ENCODE assay signal across 8 cellular contexts in genomic region chr11:66337103-66337899, GRCh38. TPM values are rescaled to one million over a fixed set of nuclear protein-coding genes. Genes with fewer than 3 reads are reported as not detected.
DNase-seq lines count a peak whose midpoint lies in the region; ATAC-seq and TF ChIP-seq lines count a peak whose summit lies in the region.

No MANE protein-coding gene starts in this region.

- peaks cover 16% of the 10 kb centered on the region; the same call in 1 of the 2 replicates for H3K4me1 ChIP-seq in GM23338 (ENCODE audit: insufficient read depth)
- H3K4me1 ChIP-seq in psoas muscle, result peaks cover 31% of the 10 kb centered on the region

- no peak overlapping the region for H2AFZ ChIP-seq in GM23338

- H3K36me3 Mint-ChIP-seq in GM23338 (ENCODE audit: low read depth) (peaks cover 19% of the 10 kb centered on the region), endothelial cell (ENCODE audit: low read depth, unreplicated experiment) (peaks cover 15% of the 10 kb centered on the region)

- H3K27ac Mint-ChIP-seq in GM23338 (peak overlapping the region; percentile 56; the same call in 1 of the 2 replicates), endothelial cell (ENCODE audit: unreplicated experiment) (peak overlapping the region; percentile 74)

- H3K27ac ChIP-seq in GM23338 (ENCODE audit: low read depth) (peak overlapping the region; percentile 76; the same call in 1 of the 2 replicates), RWPE1 (peak overlapping the region; percentile 100), psoas muscle (peak overlapping the region; percentile 89)

- no peak overlapping the region; the same call in 2 of the 3 replicates for H3K4me3 Mint-ChIP-seq in GM23338
- H3K4me3 Mint-ChIP-seq in endothelial cell (ENCODE audit: unreplicated experiment), result no peak overlapping the region

- H3K4me1 Mint-ChIP-seq in GM23338, result peaks cover 18% of the 10 kb centered on the region
- peaks cover 7% of the 10 kb centered on the region for H3K4me1 Mint-ChIP-seq in endothelial cell (ENCODE audit: unreplicated experiment)

- ATAC-seq in GM23338, result no peak
- no peak for ATAC-seq in psoas muscle
- no peak for ATAC-seq in GM21786 (IDR thresholded peaks at IDR 0.05; ENCODE audit: unreplicated experiment)
- no peak for ATAC-seq in GM18519 (IDR thresholded peaks at IDR 0.05; ENCODE audit: low FRiP score, unreplicated experiment)

- CTCF ChIA-PET in RWPE1 (lab: Yijun Ruan, JAX), result interaction anchor here (1.1 to 2.7 kb wide), 2 partner anchors 25 to 33 kb away, joined by 4 to 18 read pairs; no protein-coding TSS in a partner anchor

- H3K27me3 ChIP-seq in GM23338 (ENCODE audit: insufficient read depth) (no peaks in the 10 kb centered on the region), psoas muscle (ENCODE audit: insufficient read depth in 3 of 3, low read length in 2 of 3) (no peaks in the 10 kb centered on the region)

- H3K27me3 Mint-ChIP-seq in GM23338 (ENCODE audit: insufficient read depth, low read depth, poor library complexity), result peaks cover 8% of the 10 kb centered on the region
- H3K27me3 Mint-ChIP-seq in endothelial cell (ENCODE audit: unreplicated experiment), result peaks cover 16% of the 10 kb centered on the region

- DNase-seq in GM23338 (ENCODE audit: low spot score) (no peak), RWPE1 (ENCODE audit: low spot score) (no peak), endothelial cell (ENCODE audit: low spot score) (no peak), psoas muscle (peak in 1 of 2 donors; percentile 50), OCI-M1 (lab: John Stamatoyannopoulos, UW) (no peak), LoVo (ENCODE audit: low spot score) (no peak)

- H3K4me3 ChIP-seq in GM23338 (no peak overlapping the region), psoas muscle (peak overlapping the region; percentile 78)

- no peak for TF ChIP-seq CTCF in GM23338 (conservative IDR thresholded peaks at IDR 0.05; ENCODE audit: low read depth in 2 of 2)
- TF ChIP-seq CTCF in RWPE1 (conservative IDR thresholded peaks at IDR 0.05; ENCODE audit: low read depth), result no peak
- no peak for TF ChIP-seq CTCF in endothelial cell (IDR thresholded peaks at IDR 0.05; ENCODE audit: unreplicated experiment)
- no peak for TF ChIP-seq CTCF in psoas muscle (IDR thresholded peaks at IDR 0.05)

- H3K9me3 Mint-ChIP-seq in GM23338 (no peaks in the 10 kb centered on the region), endothelial cell (ENCODE audit: unreplicated experiment) (no peaks in the 10 kb centered on the region)

- intact Hi-C loops in psoas muscle (cut with DNase I), result no loop called here

- WGBS in psoas muscle, 3 donors, result 40 to 53% (median 43%) methylated on average over 17 to 18 of the region's 18 CpGs

- no peaks in the 10 kb centered on the region for H3K79me2 ChIP-seq in GM23338 (replicated peaks; ENCODE audit: insufficient read depth)

- no peak overlapping the region for H3K4me2 ChIP-seq in GM23338

- H3K36me3 ChIP-seq in GM23338 (ENCODE audit: insufficient read depth) (no peaks in the 10 kb centered on the region; the same call in 1 of the 2 replicates), psoas muscle (ENCODE audit: insufficient read depth in 1 of 2, low read depth in 1 of 2) (peaks cover 0 to 67% of the 10 kb centered on the region in 2 donors)

- no peaks in the 10 kb centered on the region for H3K9me2 ChIP-seq in GM23338 (ENCODE audit: insufficient read depth)

- H3K9me3 ChIP-seq in psoas muscle, result no peaks in the 10 kb centered on the region

- no peaks in the 10 kb centered on the region; the same call in 1 of the 2 replicates for H4K20me1 ChIP-seq in GM23338 (replicated peaks; ENCODE audit: insufficient read depth)

- POLR2A ChIA-PET in RWPE1 (lab: Yijun Ruan, JAX; ENCODE audit: low non-redundant PET), result no interaction called here

- H3F3A ChIP-seq in GM23338 (replicated peaks; ENCODE audit: low read depth), result 0 out of 2 replicates have a peak, but pooled peaks cover 6% of the 10 kb centered on the region

TF ChIP-seq in GM23338, 12 proteins besides CTCF, POLR2A, EP300 and RAD21 (continues in another document):
- TF ChIP-seq ZNF114 (CRISPR knock-in tag; IDR thresholded peaks at IDR 0.05), result no peak
- TF ChIP-seq EZH2 (IDR thresholded peaks at IDR 0.05; ENCODE audit: low read depth, unreplicated experiment), result no peak
- TF ChIP-seq ZNF331 (CRISPR knock-in tag; IDR thresholded peaks at IDR 0.05; ENCODE audit: low read depth), result no peak

RNA-seq across cellular contexts. Expression of gene RIN1, which starts 1.1 kb away (rescaled TPM):
- 3.7 and 8.2 TPM in 2 replicates for total RNA-seq in GM23338 (2014; rRNA removed; shearing (Covaris generic))
- 1.9 and 2.5 TPM in 2 replicates for polyA plus RNA-seq in GM23338 (2016; fragmentation: Nextera tagmentation; extraction: Ambion mirVana)
- total RNA-seq in endothelial cell (ENCODE audit: unreplicated experiment), result 4.8 TPM
- 1 to 10 TPM; 3.9 to 6.9 (median 6.1) TPM for total RNA-seq in psoas muscle
- polyA plus RNA-seq in psoas muscle, result 10 to 100 TPM in 1 of 3 donors, 1 to 10 TPM in 2; 1.2 to 38.0 (median 2.0) TPM

RNA-seq across cellular contexts. Expression of gene BRMS1, which starts 7.6 kb away (rescaled TPM):
- total RNA-seq in GM23338 (2014; rRNA removed; shearing (Covaris generic)), result 53.6 and 59.1 TPM in 2 replicates
- polyA plus RNA-seq in GM23338 (2016; fragmentation: Nextera tagmentation; extraction: Ambion mirVana) (61.7 and 62.2 TPM in 2 replicates), psoas muscle (100 to 1,000 TPM in 1 of 3 donors, 10 to 100 TPM in 2; 55.9 to 152 (median 91.3) TPM)
- total RNA-seq in endothelial cell (ENCODE audit: unreplicated experiment) (38.4 TPM), psoas muscle (10 to 100 TPM; 12.6 to 33.8 (median 19.9) TPM)

RNA-seq across cellular contexts. Expression of gene B4GAT1, which starts 10.1 kb away (rescaled TPM):
- 41.9 TPM in 2 replicates for total RNA-seq in GM23338 (2014; rRNA removed; shearing (Covaris generic))
- 23.5 and 26.7 TPM in 2 replicates for polyA plus RNA-seq in GM23338 (2016; fragmentation: Nextera tagmentation; extraction: Ambion mirVana)
- 21.4 TPM for total RNA-seq in endothelial cell (ENCODE audit: unreplicated experiment)
- total RNA-seq in psoas muscle, result 10 to 100 TPM; 17.0 to 21.0 (median 18.4) TPM
- polyA plus RNA-seq in psoas muscle, result 10 to 100 TPM; 12.6 to 50.3 (median 24.5) TPM

RNA-seq across cellular contexts. Expression of gene CD248, which starts 20.5 kb away (rescaled TPM):
- total RNA-seq in GM23338 (2014; rRNA removed; shearing (Covaris generic)), result 2.0 and 3.8 TPM in 2 replicates
- polyA plus RNA-seq in GM23338 (2016; fragmentation: Nextera tagmentation; extraction: Ambion mirVana) (2.4 and 2.7 TPM in 2 replicates), psoas muscle (1 to 10 TPM; 2.9 to 8.9 (median 5.5) TPM)
- total RNA-seq in endothelial cell (ENCODE audit: unreplicated experiment) (2.9 TPM), psoas muscle (10 to 100 TPM in 1 of 4 donors, 1 to 10 TPM in 3; 7.3 to 10.7 (median 9.1) TPM)

RNA-seq across cellular contexts. Expression of gene SLC29A2, which starts 34.3 kb away (rescaled TPM):
- 26.3 and 31.1 TPM in 2 replicates for total RNA-seq in GM23338 (2014; rRNA removed; shearing (Covaris generic))
- polyA plus RNA-seq in GM23338 (2016; fragmentation: Nextera tagmentation; extraction: Ambion mirVana) (26.0 TPM in 2 replicates), psoas muscle (10 to 100 TPM; 14.9 to 84.5 (median 69.5) TPM)
- total RNA-seq in endothelial cell (ENCODE audit: unreplicated experiment) (5.7 TPM), psoas muscle (10 to 100 TPM; 14.9 to 94.1 (median 51.0) TPM)
